ENCODE assay signal across 12 cellular contexts in the genomic region with DNA sequence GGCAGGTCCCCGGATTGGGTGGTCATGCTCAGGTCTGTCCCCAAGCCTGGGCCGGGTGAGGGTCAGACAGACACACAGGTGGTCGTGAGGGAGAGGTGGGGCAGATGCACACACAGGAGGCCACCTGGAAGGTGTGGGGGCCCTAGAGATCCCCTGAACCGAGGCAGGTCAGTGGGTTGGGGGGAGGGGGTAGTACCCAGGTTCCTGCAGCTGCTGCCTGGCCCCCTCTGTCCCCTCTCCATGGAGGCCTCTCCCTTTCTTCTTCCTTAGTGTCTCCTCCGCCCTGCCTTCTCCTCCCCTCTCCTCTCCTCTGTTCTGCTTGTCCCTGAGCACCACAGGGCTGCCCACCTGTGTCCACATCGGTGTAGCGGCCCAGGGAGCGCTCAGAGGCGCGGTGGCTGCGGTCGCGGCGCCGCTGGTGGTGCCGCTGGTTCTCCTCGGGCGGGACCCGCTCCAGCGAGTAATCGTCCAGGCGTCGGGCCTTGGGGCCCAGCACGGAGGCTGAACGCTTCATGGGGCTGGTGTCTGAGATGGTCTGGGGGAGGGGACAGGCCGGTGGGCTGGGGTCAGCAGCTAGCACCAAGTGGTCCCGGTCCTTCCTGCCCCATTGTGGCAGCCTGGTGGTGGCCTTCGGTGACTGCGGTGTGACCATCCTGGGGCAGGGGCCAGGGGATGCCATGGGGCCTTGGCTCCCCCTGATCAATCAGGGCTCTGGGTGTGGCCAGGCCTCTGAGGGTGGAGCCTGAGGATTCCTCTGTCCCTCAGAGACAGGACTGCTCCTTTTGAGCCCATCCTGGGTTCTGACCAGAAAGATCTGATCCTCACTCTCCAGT. TPM values are rescaled to one million over a fixed set of nuclear protein-coding genes. Genes with fewer than 3 reads are reported as not detected.
DNase-seq lines count a peak whose midpoint lies in the region; ATAC-seq, FAIRE-seq and TF ChIP-seq lines count a peak whose summit lies in the region.
"Had no signal": no experiment of that assay in that cellular context is flagged by ENCODE, and none has a peak within 500 bp of the region (broad histone marks: within the 10 kb centered on the region; RNA-seq: fewer than 3 reads in every experiment).

No MANE protein-coding gene starts in this region.

- H4K5ac ChIP-seq in H9 (ENCODE audit: insufficient read length, low read depth, low read length), result no peak overlapping the region

- no peak overlapping the region for H2AFZ ChIP-seq in H9 (ENCODE audit: low read length)
- H2AFZ ChIP-seq in K562 (ENCODE audit: low read depth, low read length), result no peak overlapping the region

- no peak overlapping the region for H3K23ac ChIP-seq in H9 (ENCODE audit: insufficient read length, low read depth, low read length)

- no peak for FAIRE-seq in K562 (lab: Jason Lieb, UNC)

- no peak overlapping the region for H2BK15ac ChIP-seq in H9 (ENCODE audit: low read depth, low read length)

- intact Hi-C loops in K562 (cut with micrococcal nuclease), result no loop called here
- intact Hi-C loops in sciatic nerve (cut with DNase I), result no loop called here

- H3K9me3 ChIP-seq in H9 (ENCODE audit: control insufficient read depth, low read depth, low read length) (no peaks in the 10 kb centered on the region), K562 (replicated peaks; ENCODE audit: control insufficient read depth, insufficient read depth, low read depth, low read length) (no peaks in the 10 kb centered on the region), skeletal muscle satellite cell (replicated peaks; ENCODE audit: low read length) (no peaks in the 10 kb centered on the region)

- TF ChIP-seq POLR2A in K562 (conservative IDR thresholded peaks at IDR 0.05), result no peak

- TF ChIP-seq RAD21 in K562 (CRISPR knock-in tag; conservative IDR thresholded peaks at IDR 0.05 in 1 of 2, IDR thresholded peaks at IDR 0.05 in 1 of 2), result no peak

- no peak overlapping the region for H2BK12ac ChIP-seq in H9 (ENCODE audit: insufficient read length, low read depth, low read length)

- H2AK5ac ChIP-seq in H9 (ENCODE audit: insufficient read length, low read length), result no peak overlapping the region

- H2BK20ac ChIP-seq in H9 (ENCODE audit: low read depth, low read length, poor library complexity, severe bottlenecking), result no peak overlapping the region

- no peaks in the 10 kb centered on the region for H3K79me2 ChIP-seq in H9 (ENCODE audit: insufficient read depth, low read length)
- no peaks in the 10 kb centered on the region for H3K79me2 ChIP-seq in K562 (ENCODE audit: control insufficient read depth, insufficient read depth, low read length)

- H3K27me3 Mint-ChIP-seq in T-helper 2 cell treated with Interferon-gamma antibody and Interleukin-4, amounts not matched to agents 5 μg/mL and 100 μg/mL, for 36 hours (ENCODE audit: low read depth), result no peaks in the 10 kb centered on the region
- H3K27me3 Mint-ChIP-seq in H9 (ENCODE audit: low read depth), result no peaks in the 10 kb centered on the region

- H3K36me3 ChIP-seq in K562 (ENCODE audit: control insufficient read depth, insufficient read depth, low read length) (no peaks in the 10 kb centered on the region), skeletal muscle satellite cell (ENCODE audit: insufficient read depth, low read length) (no peaks in the 10 kb centered on the region)

- DNase-seq in T-helper 2 cell treated with Interferon-gamma antibody and Interleukin-4, amounts not matched to agents 5 μg/mL and 100 μg/mL, for 36 hours (ENCODE audit: low spot score), result no peak
- DNase-seq in T-helper 2 cell, result no peak
- DNase-seq in H9, result peak; percentile 70
- DNase-seq in K562 (ENCODE audit: extremely low read depth in 1 of 4, low spot score in 3 of 4), result no peak
- no peak for DNase-seq in DMS53 treated with DMSO at 0.1 percent for 48 hours (lab: John Stamatoyannopoulos, UW; ENCODE audit: unreplicated experiment)
- DNase-seq in sciatic nerve (ENCODE audit: low spot score), result no peak
- DNase-seq: 8988T; GDM1; NCI-H446 treated with DMSO at 0.1 percent for 48 hours; stimulated activated CD4-positive, alpha-beta T cell treated with anti-CD3 and anti-CD28 coated beads, Interleukin-15, amount 100 ng/mL, for 24 hours had no signal

- H4K20me1 ChIP-seq in H9 (ENCODE audit: control insufficient read depth, insufficient read depth, insufficient read length) (no peaks in the 10 kb centered on the region), K562 (replicated peaks; ENCODE audit: control insufficient read depth, insufficient read depth, low read length) (no peaks in the 10 kb centered on the region)

- no peaks in the 10 kb centered on the region for H3K4me1 ChIP-seq in H9 (ENCODE audit: insufficient read depth, low read length)
- peaks cover 0 to 55% of the 10 kb centered on the region in 2 experiments; a peak in 2 of 5 replicates for H3K4me1 ChIP-seq in K562 (replicated peaks in 1 of 2; ENCODE audit: control insufficient read depth in 2 of 2, insufficient read depth in 2 of 2, low read length in 2 of 2)
- H3K4me1 ChIP-seq in skeletal muscle satellite cell (ENCODE audit: control insufficient read depth, insufficient read depth, low read length), result peaks cover 12% of the 10 kb centered on the region

- H3K4me2 ChIP-seq in H9 (ENCODE audit: insufficient read depth, insufficient read length, low read length) (no peak overlapping the region), K562 (ENCODE audit: insufficient read depth, low read length) (no peak overlapping the region), skeletal muscle satellite cell (ENCODE audit: low read length) (peak overlapping the region; percentile 85)

- no peak overlapping the region for H4K91ac ChIP-seq in H9 (ENCODE audit: insufficient read length, low read depth, low read length)

- no peak overlapping the region; the same call in 1 of the 2 replicates for H3K14ac ChIP-seq in H9 (ENCODE audit: insufficient read depth, low read length)

- no peak overlapping the region for H2BK120ac ChIP-seq in H9 (ENCODE audit: low read depth, low read length, poor library complexity, severe bottlenecking)

- POLR2A ChIA-PET in K562 (lab: Yijun Ruan, JAX), result interaction anchor here (0.6 to 0.8 kb wide), 2 partner anchors 54 to 233 kb away, joined by 3 to 4 read pairs; no protein-coding TSS in a partner anchor

- H3K27me3 ChIP-seq in H9 (ENCODE audit: insufficient read depth, low read length), result no peaks in the 10 kb centered on the region
- peaks cover 0 to 7% of the 10 kb centered on the region in 2 experiments; a peak in 2 of 5 replicates for H3K27me3 ChIP-seq in K562 (ENCODE audit: control insufficient read depth in 2 of 2, insufficient read depth in 2 of 2, low read length in 2 of 2)
- no peaks in the 10 kb centered on the region for H3K27me3 ChIP-seq in skeletal muscle satellite cell (ENCODE audit: control insufficient read depth, insufficient read depth, low read length)

- TF ChIP-seq CTCF in H9 (conservative IDR thresholded peaks at IDR 0.05), result no peak
- TF ChIP-seq CTCF in K562 (IDR thresholded peaks at IDR 0.05 in 2 of 3, conservative IDR thresholded peaks at IDR 0.05 in 1 of 3; ENCODE audit: insufficient read depth in 2 of 3, low read depth in 1 of 3, low read length in 3 of 3), result no peak

- H3K4me1 Mint-ChIP-seq in T-helper 2 cell treated with Interferon-gamma antibody and Interleukin-4, amounts not matched to agents 5 μg/mL and 100 μg/mL, for 36 hours (ENCODE audit: low read depth), result peaks cover 11% of the 10 kb centered on the region
- peaks cover 0 to 21% of the 10 kb centered on the region in 2 experiments; a peak in 2 of 4 replicates for H3K4me1 Mint-ChIP-seq in H9

- no peak overlapping the region for H3K9ac ChIP-seq in H9 (ENCODE audit: extremely low read depth, insufficient read length, low read length)
- peak overlapping the region in 1 of 2 experiments; percentile 26; a peak in 2 of 4 replicates for H3K9ac ChIP-seq in K562 (ENCODE audit: insufficient read depth in 1 of 2, low read depth in 2 of 2, low read length in 2 of 2)
- H3K9ac ChIP-seq in skeletal muscle satellite cell (ENCODE audit: low read depth, low read length), result no peak overlapping the region

- no peak overlapping the region for H3K4ac ChIP-seq in H9 (ENCODE audit: low read depth, low read length)

- no peaks in the 10 kb centered on the region for H3K79me1 ChIP-seq in H9 (ENCODE audit: insufficient read depth, low read depth, low read length, poor library complexity, severe bottlenecking)

- H3K36me3 Mint-ChIP-seq in T-helper 2 cell treated with Interferon-gamma antibody and Interleukin-4, amounts not matched to agents 5 μg/mL and 100 μg/mL, for 36 hours (ENCODE audit: low read depth), result no peaks in the 10 kb centered on the region
- no peaks in the 10 kb centered on the region; a peak in 2 of 7 replicates for H3K36me3 Mint-ChIP-seq in H9 (ENCODE audit: insufficient read depth in 1 of 3, low read depth in 3 of 3)

- no peaks in the 10 kb centered on the region for H3K9me3 Mint-ChIP-seq in T-helper 2 cell treated with Interferon-gamma antibody and Interleukin-4, amounts not matched to agents 5 μg/mL and 100 μg/mL, for 36 hours
- H3K9me3 Mint-ChIP-seq in H9, result no peaks in the 10 kb centered on the region

- H3K27ac ChIP-seq in H9 (ENCODE audit: insufficient read length, low read depth, low read length), result no peak overlapping the region
- H3K27ac ChIP-seq in K562 (ENCODE audit: extremely low read depth, low read depth, low read length), result no peak overlapping the region

- in situ Hi-C loops in K562 (cut with MboI), result loop anchor here (5.0 kb wide), 1 partner anchor 43 kb away; no protein-coding TSS in a partner anchor

- no peak overlapping the region for H3K18ac ChIP-seq in H9 (ENCODE audit: insufficient read length, low read depth, low read length)

- no peak overlapping the region for H2BK5ac ChIP-seq in H9 (ENCODE audit: insufficient read length, low read length)

- no peak for TF ChIP-seq EP300 in K562 (IDR thresholded peaks at IDR 0.05; ENCODE audit: low read length)

- no TSS peak for BruUV-seq in K562 (replicated peaks; lab: Mats Ljungman, UMichigan)

- H3K23me2 ChIP-seq in H9 (ENCODE audit: insufficient read length, low read depth, low read length, poor library complexity, severe bottlenecking), result no peaks in the 10 kb centered on the region

- peak overlapping the region; percentile 49 for H3K4me3 Mint-ChIP-seq in T-helper 2 cell treated with Interferon-gamma antibody and Interleukin-4, amounts not matched to agents 5 μg/mL and 100 μg/mL, for 36 hours
- H3K4me3 Mint-ChIP-seq in H9, result no peak overlapping the region

- H3T11ph ChIP-seq in H9 (ENCODE audit: low read length), result no peak overlapping the region

- WGBS in H9 (ENCODE audit: extremely low coverage, insufficient read length, low lambda C conversion rate), result no CpG with 5 or more reads among the region's 29 CpGs
- 27% methylated on average over 18 of the region's 29 CpGs for whole genome bisulfite sequencing in K562 (ENCODE audit: insufficient coverage, low coverage, missing lambda C conversion rate)

- CTCF ChIA-PET in K562 (lab: Yijun Ruan, JAX; ENCODE audit: low intra/inter-chr PET ratio), result no interaction called here

- ATAC-seq in K562, result 0 out of 3 replicates have a peak, but pooled peaks have one; percentile 13
- no peak for ATAC-seq in GM18498 (IDR thresholded peaks at IDR 0.05; ENCODE audit: unreplicated experiment)
- ATAC-seq in sciatic nerve, result no peak

- H3K4me3 ChIP-seq in K562, result no peak overlapping the region
- H3K4me3 ChIP-seq in skeletal muscle satellite cell (ENCODE audit: low read length), result no peak overlapping the region

- H3K9me1 ChIP-seq in K562 (ENCODE audit: control insufficient read depth, insufficient read depth, low read length), result no peaks in the 10 kb centered on the region

- H3K27ac Mint-ChIP-seq in T-helper 2 cell treated with Interferon-gamma antibody and Interleukin-4, amounts not matched to agents 5 μg/mL and 100 μg/mL, for 36 hours, result peak overlapping the region; percentile 73
- H3K27ac Mint-ChIP-seq in H9, result peak overlapping the region in 2 of 3 experiments; percentile 40 to 62; a peak in 2 of 7 replicates

- H3K56ac ChIP-seq in H9 (ENCODE audit: insufficient read length, low read depth, low read length), result no peak overlapping the region

- H4K8ac ChIP-seq in H9 (replicated peaks; ENCODE audit: insufficient read length, low read depth, low read length), result no peak overlapping the region

RNA-seq across cellular contexts. Expression of gene IER2, which starts 59.0 kb away (rescaled TPM):
- 160 and 165 TPM in 2 replicates for total RNA-seq in H9 (2021)
- total RNA-seq in K562 (2011; cell fraction: chromatin; rRNA removed; ENCODE audit: low replicate concordance), result 67.1 and 140 TPM in 2 replicates
- total RNA-seq in K562 (2011; cell fraction: nucleolus; rRNA removed), result 139 and 159 TPM in 2 replicates
- total RNA-seq in K562 (2011; cell fraction: nucleoplasm; rRNA removed), result 90.2 and 96.9 TPM in 2 replicates
- 84.5 and 134 TPM in 2 replicates for total RNA-seq in K562 (2014; rRNA removed)
- 23.6 and 24.4 TPM in 2 replicates for total RNA-seq in K562 (2014; rRNA removed; fragmentation: Illumina TruSeq; extraction: Trizol)
- total RNA-seq in K562 (2015; rRNA removed; fragmentation: Illumina TruSeq; extraction: Trizol), result 14.8 and 17.4 TPM in 2 replicates
- 205 and 214 TPM in 2 replicates for total RNA-seq in K562 (2021)
- polyA plus RNA-seq in K562 (2011; rRNA removed), result 23.7 and 32.9 TPM in 2 replicates
- 37.6 and 91.2 TPM in 2 replicates for polyA plus RNA-seq in K562 (2011; cell fraction: cytosol; rRNA removed)
- 112 and 193 TPM in 2 replicates for polyA plus RNA-seq in K562 (2011; cell fraction: nucleus; rRNA removed)
- polyA plus RNA-seq in K562 (2012), result 158 and 169 TPM in 2 replicates
- polyA plus RNA-seq in K562 (2014; fragmentation: Illumina TruSeq; extraction: Trizol), result 35.5 and 67.9 TPM in 2 replicates
- polyA plus RNA-seq in K562 (2014; fragmentation: Nextera tagmentation; extraction: Ambion mirVana), result 1 to 10 TPM; 4.5 to 5.1 TPM
- 127 and 140 TPM in 2 replicates for polyA plus RNA-seq in K562 (2014; rRNA removed)
- 8.8 and 9.1 TPM in 2 replicates for polyA minus RNA-seq in K562 (2011; rRNA and poly(A)+ RNA removed)
- 38.4 and 48.8 TPM in 2 replicates for polyA minus RNA-seq in K562 (2011; cell fraction: cytosol; rRNA and poly(A)+ RNA removed)
- 39.2 and 41.5 TPM in 2 replicates for polyA minus RNA-seq in K562 (2011; cell fraction: nucleus; rRNA and poly(A)+ RNA removed)
- 17.2 and 21.0 TPM in 2 replicates for total RNA-seq in skeletal muscle satellite cell (2012; rRNA removed)
- 102 TPM for total RNA-seq in sciatic nerve

RNA-seq across cellular contexts. Expression of gene STX10, which starts 59.0 kb away (rescaled TPM):
- total RNA-seq in H9 (2021), result 39.4 and 40.5 TPM in 2 replicates
- total RNA-seq in K562 (2011; cell fraction: chromatin; rRNA removed; ENCODE audit: low replicate concordance), result 25.6 and 67.7 TPM in 2 replicates
- total RNA-seq in K562 (2011; cell fraction: nucleolus; rRNA removed), result 56.9 and 60.3 TPM in 2 replicates
- 42.4 and 42.7 TPM in 2 replicates for total RNA-seq in K562 (2011; cell fraction: nucleoplasm; rRNA removed)
- 57.8 and 59.2 TPM in 2 replicates for total RNA-seq in K562 (2014; rRNA removed)
- total RNA-seq in K562 (2014; rRNA removed; fragmentation: Illumina TruSeq; extraction: Trizol), result 12.6 and 19.0 TPM in 2 replicates
- 31.0 and 33.9 TPM in 2 replicates for total RNA-seq in K562 (2015; rRNA removed; fragmentation: Illumina TruSeq; extraction: Trizol)
- 39.6 and 41.6 TPM in 2 replicates for total RNA-seq in K562 (2021)
- 46.6 and 77.4 TPM in 2 replicates for polyA plus RNA-seq in K562 (2011; rRNA removed)
- 62.2 and 72.6 TPM in 2 replicates for polyA plus RNA-seq in K562 (2011; cell fraction: cytosol; rRNA removed)
- 159 and 172 TPM in 2 replicates for polyA plus RNA-seq in K562 (2011; cell fraction: nucleus; rRNA removed)
- 46.6 and 75.7 TPM in 2 replicates for polyA plus RNA-seq in K562 (2012)
- 30.3 and 35.2 TPM in 2 replicates for polyA plus RNA-seq in K562 (2014; fragmentation: Illumina TruSeq; extraction: Trizol)
- 1 to 10 TPM in 1 of 2 experiments, under 1 TPM in 1; 0.51 to 1.7 TPM for polyA plus RNA-seq in K562 (2014; fragmentation: Nextera tagmentation; extraction: Ambion mirVana)
- polyA plus RNA-seq in K562 (2014; rRNA removed), result 66.3 and 78.0 TPM in 2 replicates
- 12.8 and 14.0 TPM in 2 replicates for polyA minus RNA-seq in K562 (2011; rRNA and poly(A)+ RNA removed)
- 14.0 and 15.9 TPM in 2 replicates for polyA minus RNA-seq in K562 (2011; cell fraction: cytosol; rRNA and poly(A)+ RNA removed)
- polyA minus RNA-seq in K562 (2011; cell fraction: nucleus; rRNA and poly(A)+ RNA removed), result 10.5 and 19.3 TPM in 2 replicates
- total RNA-seq in skeletal muscle satellite cell (2012; rRNA removed), result 67.5 and 72.2 TPM in 2 replicates
- 48.3 TPM for total RNA-seq in sciatic nerve
